ENCODE assay signal across 27 cellular contexts in genomic region chr5:1897816-1898450, GRCh38. TPM values are rescaled to one million over a fixed set of nuclear protein-coding genes. Genes with fewer than 3 reads are reported as not detected.
"Had no signal": no experiment of that assay in that cellular context is flagged by ENCODE, and none has a peak within 500 bp of the region (broad histone marks: within the 10 kb centered on the region; RNA-seq: fewer than 3 reads in every experiment).

No MANE protein-coding gene starts in this region.

- H3K36me3 Mint-ChIP-seq: activated CD4-positive, alpha-beta memory T cell treated with anti-CD3 and anti-CD28 coated beads for 36 hours; brain; WTC11 had no signal

- H3K27me3 ChIP-seq: Peyer's patch had no signal

- FAIRE-seq: astrocyte had no signal

- H3K4me3 ChIP-seq: Peyer's patch had no signal

- H3K4me3 Mint-ChIP-seq: activated CD4-positive, alpha-beta memory T cell treated with anti-CD3 and anti-CD28 coated beads for 36 hours; activated CD4-positive, alpha-beta T cell treated with anti-CD3 and anti-CD28 coated beads, Interleukin-2, amount 10 ng/mL, durations not matched to agents 24 days and 14 days; brain; T-helper 17 cell; WTC11 had no signal

- DNase-seq: activated CD4-positive, alpha-beta memory T cell treated with anti-CD3 and anti-CD28 coated beads for 36 hours; activated CD4-positive, alpha-beta T cell treated with anti-CD3 and anti-CD28 coated beads, Interleukin-2, amount 10 ng/mL, durations not matched to agents 24 days and 14 days; activated CD4-positive, CD25-positive, alpha-beta regulatory T cell treated with anti-CD3 and anti-CD28 coated beads, Interleukin-2, amount 50 U/mL, for 72 hours; activated CD8-positive, alpha-beta memory T cell treated with anti-CD3 and anti-CD28 coated beads for 24 hours; activated gamma-delta T cell treated with Interleukin-2 at 50 U/mL for 16 hours; activated naive CD4-positive, alpha-beta T cell treated with anti-CD3 and anti-CD28 coated beads, Interleukin-2, amount 50 U/mL, for 16 hours; activated T-cell treated with anti-CD3 and anti-CD28 coated beads, Interleukin-2, amount 50 U/mL, for 48 hours; amniotic stem cell; IMR-90; KG1; MV-4-11; NCI-H1092 treated with DMSO at 0.1 percent for 48 hours; NCI-H1436; NCI-H187; NCI-H2081; NCI-H510A treated with DMSO at 0.1 percent for 48 hours; NCI-H69; NK-92 treated with Interleukin-12 subunit alpha and Interleukin-12 subunit beta, amount 100 ng/mL, for 24 hours; OCI-M1; SIG-M5; T-helper 17 cell; T-helper 9 cell had no signal

- H3K36me3 ChIP-seq: Peyer's patch had no signal

- H3K27ac ChIP-seq: Peyer's patch had no signal

- H3K9me3 Mint-ChIP-seq: activated CD4-positive, alpha-beta memory T cell treated with anti-CD3 and anti-CD28 coated beads for 36 hours; activated CD4-positive, alpha-beta T cell treated with anti-CD3 and anti-CD28 coated beads, Interleukin-2, amount 10 ng/mL, durations not matched to agents 24 days and 14 days; activated T-helper 2 cell treated with anti-CD3 and anti-CD28 coated beads, Interferon-gamma antibody, Interleukin-2, Interleukin-4, amounts not matched to agents 10 μg/mL and 5 μg/mL and 100 μg/mL, durations not matched to agents 14 hours and 24 hours and 36 hours had no signal

- H3K4me1 ChIP-seq: Peyer's patch had no signal

- H3K27ac Mint-ChIP-seq: activated CD4-positive, alpha-beta memory T cell treated with anti-CD3 and anti-CD28 coated beads for 36 hours; activated CD4-positive, alpha-beta T cell treated with anti-CD3 and anti-CD28 coated beads, Interleukin-2, amount 10 ng/mL, durations not matched to agents 24 days and 14 days; activated T-helper 2 cell treated with anti-CD3 and anti-CD28 coated beads, Interferon-gamma antibody, Interleukin-2, Interleukin-4, amounts not matched to agents 10 μg/mL and 5 μg/mL and 100 μg/mL, durations not matched to agents 14 hours and 24 hours and 36 hours; T-helper 17 cell; WTC11 had no signal

- ATAC-seq: T-helper 17 cell, WTC11 had no signal

- H3K4me1 Mint-ChIP-seq: activated CD4-positive, alpha-beta T cell treated with anti-CD3 and anti-CD28 coated beads, Interleukin-2, amount 10 ng/mL, durations not matched to agents 24 days and 14 days; WTC11 had no signal

- H3K9me3 ChIP-seq: Peyer's patch had no signal

RNA-seq across cellular contexts. Expression of gene IRX4, which starts 15.2 kb away (rescaled TPM):
- total RNA-seq: activated CD4-positive, alpha-beta memory T cell treated with anti-CD3 and anti-CD28 coated beads for 36 hours; activated CD4-positive, alpha-beta T cell treated with anti-CD3 and anti-CD28 coated beads, Interleukin-2, amount 10 ng/mL, durations not matched to agents 24 days and 14 days; activated T-helper 2 cell treated with anti-CD3 and anti-CD28 coated beads, Interferon-gamma antibody, Interleukin-2, Interleukin-4, amounts not matched to agents 10 μg/mL and 5 μg/mL and 100 μg/mL, durations not matched to agents 14 hours and 24 hours and 36 hours; IMR-90; Peyer's patch; T-helper 17 cell had no signal
- polyA plus RNA-seq: IMR-90 had no signal
